8 cellular contexts compared by ENCODE assay signal in the genomic region with DNA sequence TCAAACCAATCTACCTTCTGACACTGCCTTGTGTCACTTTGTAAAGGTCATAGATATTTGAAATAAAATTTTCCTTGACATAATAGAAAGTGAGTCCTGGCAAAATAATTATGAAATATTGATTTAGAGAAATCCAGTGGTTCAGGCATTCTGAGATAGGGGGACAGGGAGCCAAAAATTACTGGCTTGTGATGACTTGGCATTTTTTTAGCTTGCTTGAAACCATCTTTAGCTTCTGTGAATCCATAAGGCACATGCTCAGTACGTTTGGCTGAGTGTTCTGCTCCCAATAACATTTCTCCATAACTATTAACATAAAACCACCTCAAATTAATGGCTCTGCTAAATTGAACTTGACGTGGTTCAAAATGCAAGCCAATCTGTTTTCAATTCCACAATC.
"Had no signal": no experiment of that assay in that cellular context is flagged by ENCODE, and none has a peak within 500 bp of the region (broad histone marks: within the 10 kb centered on the region; RNA-seq: fewer than 3 reads in every experiment).

No MANE protein-coding gene starts in this region.

- H3K27ac ChIP-seq: GM23248, HL-60 had no signal

- H3K36me3 ChIP-seq: HAP-1 had no signal

- H3K9me3 ChIP-seq: HAP-1 had no signal

- H3K9ac ChIP-seq: GM23248 had no signal

- H2AFZ ChIP-seq: GM23248 had no signal

- DNase-seq: GM23248, GOT3, H7, HFFc6, KG1 had no signal

- H3K4me3 ChIP-seq: GM23248, HAP-1 had no signal

- ATAC-seq: HCT116 had no signal

- H3K4me1 ChIP-seq: HAP-1 had no signal
